Comparison of ENCODE assay signal across 24 cellular contexts in the genomic region with DNA sequence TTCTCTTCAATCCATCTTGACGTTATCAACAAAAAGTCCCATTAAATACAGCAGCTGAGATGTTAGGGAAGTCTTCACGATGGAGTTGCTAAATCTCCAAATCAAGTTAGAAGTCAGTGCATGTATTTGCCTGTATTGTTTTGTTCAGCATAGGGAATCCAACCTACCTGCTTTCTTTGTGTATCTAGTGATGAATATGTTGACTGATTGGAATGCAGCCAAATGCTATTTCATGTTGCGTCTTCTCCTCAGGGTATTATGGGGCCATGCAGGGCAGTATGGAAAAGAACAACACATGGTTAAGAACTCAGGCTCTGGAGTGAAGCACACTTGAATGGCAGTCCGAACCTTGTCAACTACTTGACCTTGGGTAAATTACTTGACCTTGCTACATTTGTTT.
DNase-seq lines count a peak whose midpoint lies in the region; ATAC-seq, FAIRE-seq and TF ChIP-seq lines count a peak whose summit lies in the region.
"Had no signal": no experiment of that assay in that cellular context is flagged by ENCODE, and none has a peak within 500 bp of the region (broad histone marks: within the 10 kb centered on the region; RNA-seq: fewer than 3 reads in every experiment).

No MANE protein-coding gene starts in this region.

- DNase-seq in DMS53 treated with DMSO at 0.1 percent for 48 hours (lab: John Stamatoyannopoulos, UW; ENCODE audit: unreplicated experiment) (peak; percentile 83), NCI-H1436 (lab: John Stamatoyannopoulos, UW) (peak; percentile 83), NCI-H524 treated with DMSO at 0.1 percent for 48 hours (lab: John Stamatoyannopoulos, UW) (peak; percentile 96), bronchial epithelial cell (ENCODE audit: low read depth) (peak; percentile 96), MG63 (no peak), omental fat pad (ENCODE audit: low spot score) (no peak)
- no peak for DNase-seq in activated CD4-positive, alpha-beta T cell treated with anti-CD3 and anti-CD28 coated beads, Interleukin-2, amount 10 ng/mL, durations not matched to agents 7 days and 5 days
- DNase-seq in stimulated activated CD4-positive, alpha-beta T cell treated with anti-CD3 and anti-CD28 coated beads, Interleukin-1b, Interleukin-23, amount 100 ng/mL, for 48 hours = no peak
- DNase-seq: activated CD4-positive, alpha-beta T cell treated with anti-CD3 and anti-CD28 coated beads for 36 hours; activated CD8-positive, alpha-beta memory T cell treated with anti-CD3 and anti-CD28 coated beads, Interleukin-2, amount 10 ng/mL, durations not matched to agents 7 days and 5 days; CD8-positive, alpha-beta T cell; erythroblast; H7; left ventricle myocardium inferior; NCI-H446; occipital lobe; PC-9; right cardiac atrium; stimulated activated naive CD8-positive, alpha-beta T cell treated with anti-CD3 and anti-CD28 coated beads, Interleukin-15, amount 100 ng/mL, for 72 hours; uterus had no signal

- FAIRE-seq in bronchial epithelial cell (lab: Jason Lieb, UNC) = peak; percentile 60
- FAIRE-seq: GM19239, HepG2 had no signal

- H3K27me3 ChIP-seq in bronchial epithelial cell (ENCODE audit: control insufficient read depth, insufficient read depth, low read length) (no peaks in the 10 kb centered on the region), MG63 (no peaks in the 10 kb centered on the region)
- H3K27me3 ChIP-seq: uterus had no signal

- H3K4me3 ChIP-seq in bronchial epithelial cell (ENCODE audit: low read depth, low read length) (no peak overlapping the region), MG63 (no peak overlapping the region)
- H3K4me3 ChIP-seq: left ventricle myocardium inferior, PC-9, uterus had no signal

- H3K4me3 Mint-ChIP-seq in activated CD4-positive, alpha-beta T cell treated with anti-CD3 and anti-CD28 coated beads, Interleukin-2, amount 10 ng/mL, durations not matched to agents 7 days and 5 days = no peak overlapping the region
- H3K4me3 Mint-ChIP-seq: activated CD4-positive, alpha-beta T cell treated with anti-CD3 and anti-CD28 coated beads for 36 hours; activated CD8-positive, alpha-beta memory T cell treated with anti-CD3 and anti-CD28 coated beads, Interleukin-2, amount 10 ng/mL, durations not matched to agents 7 days and 5 days; CD8-positive, alpha-beta T cell; dendritic cell treated with granulocyte-macrophage colony-stimulating factor and Interleukin-4, amounts not matched to agents 40 ng/mL and 50 ng/mL, for 4 days; stimulated activated naive CD8-positive, alpha-beta T cell treated with anti-CD3 and anti-CD28 coated beads, Interleukin-15, amount 100 ng/mL, for 72 hours had no signal

- H3K36me3 ChIP-seq in bronchial epithelial cell (ENCODE audit: control insufficient read depth, insufficient read depth, low read length) = no peaks in the 10 kb centered on the region
- no peaks in the 10 kb centered on the region for H3K36me3 ChIP-seq in MG63
- H3K36me3 ChIP-seq: left ventricle myocardium inferior, uterus had no signal

- H3K4me1 Mint-ChIP-seq in activated CD4-positive, alpha-beta T cell treated with anti-CD3 and anti-CD28 coated beads, Interleukin-2, amount 10 ng/mL, durations not matched to agents 7 days and 5 days = no peaks in the 10 kb centered on the region
- H3K4me1 Mint-ChIP-seq: activated CD4-positive, alpha-beta T cell treated with anti-CD3 and anti-CD28 coated beads for 36 hours; activated CD8-positive, alpha-beta memory T cell treated with anti-CD3 and anti-CD28 coated beads, Interleukin-2, amount 10 ng/mL, durations not matched to agents 7 days and 5 days; stimulated activated naive CD8-positive, alpha-beta T cell treated with anti-CD3 and anti-CD28 coated beads, Interleukin-15, amount 100 ng/mL, for 72 hours had no signal

- peaks cover 3% of the 10 kb centered on the region for H3K9me3 Mint-ChIP-seq in activated CD4-positive, alpha-beta T cell treated with anti-CD3 and anti-CD28 coated beads, Interleukin-2, amount 10 ng/mL, durations not matched to agents 7 days and 5 days
- H3K9me3 Mint-ChIP-seq: dendritic cell treated with granulocyte-macrophage colony-stimulating factor and Interleukin-4, amounts not matched to agents 40 ng/mL and 50 ng/mL, for 4 days had no signal

- H3K27ac Mint-ChIP-seq in activated CD4-positive, alpha-beta T cell treated with anti-CD3 and anti-CD28 coated beads, Interleukin-2, amount 10 ng/mL, durations not matched to agents 7 days and 5 days = no peak overlapping the region
- H3K27ac Mint-ChIP-seq: activated CD4-positive, alpha-beta T cell treated with anti-CD3 and anti-CD28 coated beads for 36 hours; activated CD8-positive, alpha-beta memory T cell treated with anti-CD3 and anti-CD28 coated beads, Interleukin-2, amount 10 ng/mL, durations not matched to agents 7 days and 5 days; activated T-helper 2 cell treated with anti-CD3 and anti-CD28 coated beads, Interferon-gamma antibody, Interleukin-2, Interleukin-4, amounts not matched to agents 10 μg/mL and 5 μg/mL and 100 μg/mL, durations not matched to agents 14 hours and 24 hours and 36 hours; CD8-positive, alpha-beta T cell; dendritic cell treated with granulocyte-macrophage colony-stimulating factor and Interleukin-4, amounts not matched to agents 40 ng/mL and 50 ng/mL, for 4 days had no signal

- TF ChIP-seq CTCF in bronchial epithelial cell (IDR thresholded peaks at IDR 0.05; ENCODE audit: insufficient read depth, low read length, severe bottlenecking) = no peak
- TF ChIP-seq CTCF in omental fat pad (IDR thresholded peaks at IDR 0.05) = no peak

- no peaks in the 10 kb centered on the region for H3K27me3 Mint-ChIP-seq in activated CD4-positive, alpha-beta T cell treated with anti-CD3 and anti-CD28 coated beads, Interleukin-2, amount 10 ng/mL, durations not matched to agents 7 days and 5 days
- H3K27me3 Mint-ChIP-seq: activated CD4-positive, alpha-beta T cell treated with anti-CD3 and anti-CD28 coated beads for 36 hours; activated CD8-positive, alpha-beta memory T cell treated with anti-CD3 and anti-CD28 coated beads, Interleukin-2, amount 10 ng/mL, durations not matched to agents 7 days and 5 days; dendritic cell treated with granulocyte-macrophage colony-stimulating factor and Interleukin-4, amounts not matched to agents 40 ng/mL and 50 ng/mL, for 4 days; stimulated activated naive CD8-positive, alpha-beta T cell treated with anti-CD3 and anti-CD28 coated beads, Interleukin-15, amount 100 ng/mL, for 72 hours had no signal

- no peak for ATAC-seq in omental fat pad (ENCODE audit: low FRiP score)
- ATAC-seq: activated CD4-positive, alpha-beta T cell treated with anti-CD3 and anti-CD28 coated beads for 36 hours; activated CD8-positive, alpha-beta memory T cell treated with anti-CD3 and anti-CD28 coated beads, Interleukin-2, amount 10 ng/mL, durations not matched to agents 7 days and 5 days; CD8-positive, alpha-beta T cell; HepG2; right cardiac atrium; stimulated activated naive CD8-positive, alpha-beta T cell treated with anti-CD3 and anti-CD28 coated beads, Interleukin-15, amount 100 ng/mL, for 72 hours had no signal

- CTCF ChIA-PET in activated CD4-positive, alpha-beta T cell treated with anti-CD3 and anti-CD28 coated beads, Interleukin-2, amount 10 ng/mL, durations not matched to agents 7 days and 5 days (lab: Charles Lee) = no interaction called here

- no peaks in the 10 kb centered on the region for H3K9me3 ChIP-seq in MG63
- H3K9me3 ChIP-seq: uterus had no signal

- no peaks in the 10 kb centered on the region for H3K36me3 Mint-ChIP-seq in activated CD4-positive, alpha-beta T cell treated with anti-CD3 and anti-CD28 coated beads, Interleukin-2, amount 10 ng/mL, durations not matched to agents 7 days and 5 days (ENCODE audit: low read depth)
- H3K36me3 Mint-ChIP-seq: activated CD8-positive, alpha-beta memory T cell treated with anti-CD3 and anti-CD28 coated beads, Interleukin-2, amount 10 ng/mL, durations not matched to agents 7 days and 5 days; CD8-positive, alpha-beta T cell had no signal

- POLR2A ChIA-PET in activated CD4-positive, alpha-beta T cell treated with anti-CD3 and anti-CD28 coated beads, Interleukin-2, amount 10 ng/mL, durations not matched to agents 7 days and 5 days (lab: Charles Lee) = no interaction called here

Comparison
In these comparisons a context has a peak if more than half of its experiments do, and no peak if none do; other contexts are left out.
1. DNase-seq: peak in DMS53 treated with DMSO at 0.1 percent for 48 hours (single experiment), NCI-H1436 (single experiment), NCI-H524 treated with DMSO at 0.1 percent for 48 hours (single experiment) and bronchial epithelial cell (single experiment); none in MG63 (single experiment), activated CD4-positive, alpha-beta T cell treated with anti-CD3 and anti-CD28 coated beads, Interleukin-2, amount 10 ng/mL, durations not matched to agents 7 days and 5 days (single experiment), stimulated activated CD4-positive, alpha-beta T cell treated with anti-CD3 and anti-CD28 coated beads, Interleukin-1b, Interleukin-23, amount 100 ng/mL, for 48 hours (single experiment) and omental fat pad (single experiment).